ENCODE assay signal across 8 cellular contexts in genomic region chr7:128932862-128933821, GRCh38. TPM values are rescaled to one million over a fixed set of nuclear protein-coding genes. Genes with fewer than 3 reads are reported as not detected.
DNase-seq lines count a peak whose midpoint lies in the region; ATAC-seq, FAIRE-seq and TF ChIP-seq lines count a peak whose summit lies in the region.

No MANE protein-coding gene starts in this region.

- CTCF ChIA-PET in activated CD8-positive, alpha-beta T cell treated with anti-CD3 and anti-CD28 coated beads for 36 hours (lab: Charles Lee) = interaction anchor here (0.6 to 1.9 kb wide), 4 partner anchors 13 to 286 kb away, joined by 3 to 7 read pairs (median 4); no protein-coding TSS in a partner anchor

- peak; percentile 94 for FAIRE-seq in GM12891 (lab: Jason Lieb, UNC)

- peak overlapping the region; percentile 82 for H3K27ac Mint-ChIP-seq in activated CD8-positive, alpha-beta T cell treated with anti-CD3 and anti-CD28 coated beads for 36 hours

- H3K36me3 Mint-ChIP-seq in activated CD8-positive, alpha-beta T cell treated with anti-CD3 and anti-CD28 coated beads for 36 hours (ENCODE audit: low read depth) = no peaks in the 10 kb centered on the region

- TF ChIP-seq POLR2A in GM12891 (IDR thresholded peaks at IDR 0.05; ENCODE audit: low read depth, low read length) = no peak

- no peak for DNase-seq in GM12891 (ENCODE audit: insufficient read length, low spot score)
- peak; percentile 55 for DNase-seq in activated CD8-positive, alpha-beta T cell treated with anti-CD3 and anti-CD28 coated beads for 36 hours
- DNase-seq in midbrain (lab: John Stamatoyannopoulos, UW) = peak; percentile 47
- DNase-seq in NCI-H1092 treated with DMSO at 0.1 percent for 48 hours (lab: John Stamatoyannopoulos, UW) = no peak
- DNase-seq in NK-92 treated with Interleukin-12 subunit alpha and Interleukin-12 subunit beta, amount 100 ng/mL, for 24 hours (lab: John Stamatoyannopoulos, UW) = no peak
- no peak for DNase-seq in COLO829 (ENCODE audit: low spot score)
- no peak for DNase-seq in NCI-H510A treated with DMSO at 0.1 percent for 48 hours (lab: John Stamatoyannopoulos, UW)

- peak overlapping the region; percentile 41 for H3K4me3 Mint-ChIP-seq in activated CD8-positive, alpha-beta T cell treated with anti-CD3 and anti-CD28 coated beads for 36 hours

- H3K9me3 Mint-ChIP-seq in activated CD8-positive, alpha-beta T cell treated with anti-CD3 and anti-CD28 coated beads for 36 hours = no peaks in the 10 kb centered on the region

- ATAC-seq in HG02981 (IDR thresholded peaks at IDR 0.05; ENCODE audit: unreplicated experiment) = peak; percentile 30
- ATAC-seq in activated CD8-positive, alpha-beta T cell treated with anti-CD3 and anti-CD28 coated beads for 36 hours = peak; percentile 90

- TF ChIP-seq CTCF in activated CD8-positive, alpha-beta T cell treated with anti-CD3 and anti-CD28 coated beads for 36 hours (IDR thresholded peaks at IDR 0.05) = no peak

- H3K4me1 Mint-ChIP-seq in activated CD8-positive, alpha-beta T cell treated with anti-CD3 and anti-CD28 coated beads for 36 hours (ENCODE audit: low read depth) = peaks cover 21% of the 10 kb centered on the region

- POLR2A ChIA-PET in activated CD8-positive, alpha-beta T cell treated with anti-CD3 and anti-CD28 coated beads for 36 hours (lab: Charles Lee) = interaction anchor here (0.5 to 0.8 kb wide), 3 partner anchors 12 to 190 kb away, joined by 3 to 4 read pairs (median 4); partner anchors contain the start of gene TNPO3

- intact Hi-C loops in activated CD8-positive, alpha-beta T cell treated with anti-CD3 and anti-CD28 coated beads for 36 hours (cut with micrococcal nuclease) = no loop called here

- peaks cover 14% of the 10 kb centered on the region for H3K27me3 Mint-ChIP-seq in activated CD8-positive, alpha-beta T cell treated with anti-CD3 and anti-CD28 coated beads for 36 hours

TF ChIP-seq in GM12891, 5 proteins besides CTCF, POLR2A, EP300 and RAD21:
- TF ChIP-seq TAF1 (IDR thresholded peaks at IDR 0.05; ENCODE audit: low read depth, low read length) = peak; percentile 47; the same call in 1 of the 2 replicates
- peak; percentile 81 for TF ChIP-seq SPI1 (IDR thresholded peaks at IDR 0.05; ENCODE audit: low read depth, low read length)
- TF ChIP-seq POU2F2 (IDR thresholded peaks at IDR 0.05; ENCODE audit: low read depth, low read length) = no peak

RNA-seq across cellular contexts. Expression of gene IRF5, which starts 4.6 kb away (rescaled TPM):
- polyA plus RNA-seq in GM12891 (2012; ENCODE audit: low read depth, missing spikeins) = 66.9 TPM
- total RNA-seq in activated CD8-positive, alpha-beta T cell treated with anti-CD3 and anti-CD28 coated beads for 36 hours = 1 to 10 TPM; 6.5 to 7.7 TPM

RNA-seq across cellular contexts. Expression of gene KCP, which starts 22.6 kb away (rescaled TPM):
- 1.3 TPM for polyA plus RNA-seq in GM12891 (2012; ENCODE audit: low read depth, missing spikeins)
- not detected for total RNA-seq in activated CD8-positive, alpha-beta T cell treated with anti-CD3 and anti-CD28 coated beads for 36 hours

Comparison
In these comparisons a context has a peak if more than half of its experiments do, and no peak if none do; other contexts are left out.
1. DNase-seq: peak in activated CD8-positive, alpha-beta T cell treated with anti-CD3 and anti-CD28 coated beads for 36 hours (single experiment) and midbrain (single experiment); none in GM12891 (single experiment), NCI-H1092 treated with DMSO at 0.1 percent for 48 hours (single experiment), NK-92 treated with Interleukin-12 subunit alpha and Interleukin-12 subunit beta, amount 100 ng/mL, for 24 hours (single experiment), COLO829 (single experiment) and NCI-H510A treated with DMSO at 0.1 percent for 48 hours (single experiment).